In the genomic region with DNA sequence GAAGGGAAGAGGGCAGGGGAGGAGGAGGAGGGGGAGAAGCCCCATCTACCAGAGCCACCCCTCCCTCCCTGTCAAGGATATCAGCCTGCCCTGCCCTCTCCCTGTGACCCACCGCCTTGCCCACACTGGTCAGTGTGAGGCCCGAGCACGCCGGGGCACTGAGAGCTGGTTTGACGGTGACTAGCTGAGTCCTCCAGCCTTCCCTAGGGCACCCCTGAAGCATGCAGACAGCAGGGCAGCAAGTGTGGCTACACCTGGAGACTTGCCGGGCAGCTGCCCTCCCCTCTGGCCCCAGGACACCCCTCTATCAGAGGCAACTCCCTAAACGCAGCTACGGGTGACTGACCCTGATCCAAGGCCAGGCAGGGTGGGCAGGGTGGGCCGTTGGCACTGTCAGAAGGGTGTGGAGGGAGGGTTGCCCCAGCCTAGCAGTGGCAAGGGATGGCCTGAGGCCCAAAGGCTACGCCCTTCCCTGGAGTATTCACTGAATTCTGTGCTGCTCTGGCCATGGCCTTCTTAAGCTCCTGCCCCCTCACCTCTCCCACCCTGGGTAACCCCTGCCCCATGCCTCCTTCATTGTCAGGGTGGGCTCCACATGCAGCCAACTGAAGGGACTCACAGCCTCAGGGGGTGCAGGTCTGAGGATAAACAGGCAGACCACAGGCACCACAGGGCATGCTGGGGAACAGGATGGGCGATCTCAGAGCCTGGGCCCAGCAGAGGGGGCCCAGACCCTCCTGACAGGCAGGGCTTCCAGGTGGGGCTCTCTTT, we compare ENCODE assay signal across 22 cellular contexts. TPM values are rescaled to one million over a fixed set of nuclear protein-coding genes. Genes with fewer than 3 reads are reported as not detected.
"Had no signal": no experiment of that assay in that cellular context is flagged by ENCODE, and none has a peak within 500 bp of the region (broad histone marks: within the 10 kb centered on the region; RNA-seq: fewer than 3 reads in every experiment).

No MANE protein-coding gene starts in this region.

- H3K36me3 ChIP-seq: cardiac muscle cell, spleen, upper lobe of left lung had no signal

- H3K4me3 ChIP-seq: body of pancreas, cardiac muscle cell, hepatocyte, spleen, testis, upper lobe of left lung had no signal

- ATAC-seq: activated CD8-positive, alpha-beta memory T cell treated with anti-CD3 and anti-CD28 coated beads, Interleukin-2, amount 10 ng/mL, durations not matched to agents 7 days and 5 days; activated CD8-positive, alpha-beta T cell treated with anti-CD3 and anti-CD28 coated beads for 36 hours; body of pancreas; T-cell had no signal

- H3K4me1 ChIP-seq: body of pancreas, testis had no signal

- H3K27me3 ChIP-seq: body of pancreas, cardiac muscle cell, hepatocyte, spleen, testis, upper lobe of left lung had no signal

- DNase-seq: activated CD4-positive, alpha-beta T cell treated with anti-CD3 and anti-CD28 coated beads, Interleukin-2, amount 10 ng/mL, durations not matched to agents 7 days and 5 days; activated CD4-positive, CD25-positive, alpha-beta regulatory T cell treated with anti-CD3 and anti-CD28 coated beads, Interleukin-2, amount 50 U/mL, for 72 hours; activated CD8-positive, alpha-beta memory T cell treated with anti-CD3 and anti-CD28 coated beads, Interleukin-2, amount 10 ng/mL, durations not matched to agents 7 days and 5 days; activated CD8-positive, alpha-beta T cell treated with anti-CD3 and anti-CD28 coated beads for 36 hours; activated gamma-delta T cell treated with Interleukin-2 at 50 U/mL for 16 hours; activated T-cell treated with anti-CD3 and anti-CD28 coated beads for 4 hours; anterior cingulate cortex; body of pancreas; effector CD4-positive, alpha-beta T cell; foreskin fibroblast; immature natural killer cell; mesenchymal stem cell; naive B cell; retina; spleen; stimulated activated CD4-positive, alpha-beta T cell treated with anti-CD3 and anti-CD28 coated beads, Interleukin-4, amount 100 ng/mL, for 24 hours; T-cell; testis; upper lobe of left lung had no signal

- H3K9me3 ChIP-seq: body of pancreas, spleen, testis, upper lobe of left lung had no signal

- H3K27ac ChIP-seq: body of pancreas, cardiac muscle cell, hepatocyte, spleen, testis, upper lobe of left lung, VCaP had no signal

RNA-seq across cellular contexts. Expression of a gene that starts 19.6 kb away (rescaled TPM):
- total RNA-seq: activated CD8-positive, alpha-beta T cell treated with anti-CD3 and anti-CD28 coated beads for 36 hours had no signal
- polyA plus RNA-seq: cardiac muscle cell, immature natural killer cell had no signal
